Comparison of ENCODE assay signal across 1 cellular context in the genomic region with DNA sequence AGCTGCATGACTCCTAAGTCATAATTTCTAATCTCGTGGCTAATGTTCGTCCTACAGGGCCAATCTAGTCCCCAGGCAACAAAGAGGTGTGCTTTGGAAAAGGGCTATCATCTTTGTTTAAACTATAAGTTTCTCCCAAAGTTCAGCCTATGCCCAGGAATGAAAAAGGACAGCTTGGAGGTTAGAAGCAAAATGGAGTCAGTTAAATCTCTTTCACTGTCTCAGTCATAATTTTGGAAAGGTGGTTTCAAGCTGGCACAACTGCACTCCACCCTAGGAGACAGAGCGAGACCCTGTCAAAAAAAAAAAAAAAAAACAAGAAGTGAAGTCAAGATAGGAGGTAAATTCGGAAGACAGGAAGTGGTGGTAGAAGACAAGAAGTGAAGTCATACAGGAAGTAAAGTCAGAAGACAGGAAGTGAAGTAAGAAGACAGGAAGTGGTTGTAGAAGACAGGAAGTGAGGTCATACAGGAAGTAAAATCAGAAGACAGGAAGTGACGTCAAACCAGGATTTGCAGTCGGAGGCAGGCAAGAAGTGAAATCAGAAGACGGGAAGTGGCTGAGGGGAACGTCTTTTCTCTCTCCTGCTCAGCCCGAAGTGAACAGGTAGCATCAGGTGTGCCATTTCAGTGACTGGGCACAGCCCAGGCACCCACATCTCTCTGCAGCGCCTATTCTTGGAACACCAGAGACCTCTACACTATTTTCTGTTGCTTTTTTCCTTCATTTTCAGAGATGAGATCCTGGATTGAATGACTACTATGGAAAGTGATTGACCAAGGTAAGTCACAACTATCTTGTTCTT.
TF ChIP-seq lines count a peak whose summit lies in the region.

No MANE protein-coding gene starts in this region.

TF ChIP-seq in GM12891, 5 proteins besides CTCF, POLR2A, EP300 and RAD21:
- TF ChIP-seq PAX5 (IDR thresholded peaks at IDR 0.05; ENCODE audit: insufficient read depth, low read length, severe bottlenecking) (no peak), POU2F2 (IDR thresholded peaks at IDR 0.05; ENCODE audit: low read depth, low read length) (no peak), SPI1 (IDR thresholded peaks at IDR 0.05; ENCODE audit: low read depth, low read length) (peak; percentile 63), TAF1 (IDR thresholded peaks at IDR 0.05; ENCODE audit: low read depth, low read length) (no peak)
